In the genomic region with DNA sequence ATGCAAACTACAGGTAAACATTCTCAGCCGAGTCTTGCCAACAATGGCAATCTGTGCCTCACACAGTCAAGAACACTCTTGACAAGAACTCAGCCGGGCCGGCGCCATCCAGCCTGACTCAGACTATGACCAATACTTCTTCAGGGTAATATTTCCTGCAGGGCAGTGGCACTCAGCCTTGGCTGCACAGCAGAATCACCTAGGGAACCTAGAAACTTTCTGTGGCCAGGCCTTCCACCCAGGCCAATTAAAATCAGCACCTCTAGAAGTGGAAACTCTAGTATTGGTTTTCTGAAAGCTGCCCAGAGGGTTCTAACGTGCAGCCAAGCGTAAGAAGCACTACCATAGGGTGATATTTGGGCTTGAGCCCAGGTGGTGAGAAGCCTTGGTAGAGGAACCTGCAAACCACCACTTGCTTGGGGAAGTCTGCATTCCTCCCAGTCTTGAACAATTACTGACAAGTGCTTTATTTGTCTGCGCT, we compare ENCODE assay signal across 9 cellular contexts.
DNase-seq lines count a peak whose midpoint lies in the region; ATAC-seq and TF ChIP-seq lines count a peak whose summit lies in the region.
"Had no signal": no experiment of that assay in that cellular context is flagged by ENCODE, and none has a peak within 500 bp of the region (broad histone marks: within the 10 kb centered on the region; RNA-seq: fewer than 3 reads in every experiment).

No MANE protein-coding gene starts in this region.

- H3K4me3 Mint-ChIP-seq in endodermal cell = no peak overlapping the region
- no peak overlapping the region for H3K4me3 Mint-ChIP-seq in Caco-2 (ENCODE audit: unreplicated experiment)

- POLR2A ChIA-PET in Caco-2 (lab: Charles Lee) = no interaction called here

- H3K9me3 ChIP-seq in endodermal cell (ENCODE audit: control insufficient read depth, low read length) (no peaks in the 10 kb centered on the region), Caco-2 (no peaks in the 10 kb centered on the region)

- H3K9me3 Mint-ChIP-seq in endodermal cell (peaks cover 16% of the 10 kb centered on the region), Caco-2 (ENCODE audit: unreplicated experiment) (no peaks in the 10 kb centered on the region)

- peak; percentile 73 for ATAC-seq in GM21447 (IDR thresholded peaks at IDR 0.05; ENCODE audit: unreplicated experiment)

- H3K4me3 ChIP-seq in endodermal cell (ENCODE audit: low read length) (no peak overlapping the region), Caco-2 (ENCODE audit: low read depth, low read length) (no peak overlapping the region)

- H3K9ac ChIP-seq in endodermal cell (ENCODE audit: extremely low read depth, low read length, poor library complexity, severe bottlenecking) = no peak overlapping the region

- intact Hi-C loops in Caco-2 (cut with micrococcal nuclease; ENCODE audit: unreplicated experiment) = no loop called here

- H3K27ac Mint-ChIP-seq in endodermal cell (no peak overlapping the region), Caco-2 (ENCODE audit: unreplicated experiment) (no peak overlapping the region)

- CTCF ChIA-PET in Caco-2 (lab: Charles Lee) = interaction anchor here (0.7 kb wide), 1 partner anchor 33 kb away, joined by 3 read pairs; no protein-coding TSS in a partner anchor

- no peaks in the 10 kb centered on the region for H3K36me3 ChIP-seq in endodermal cell (ENCODE audit: control insufficient read depth, insufficient read depth, low read length)
- no peaks in the 10 kb centered on the region for H3K36me3 ChIP-seq in Caco-2 (ENCODE audit: control insufficient read depth, insufficient read depth, low read length)

- DNase-seq in AG08395 (ENCODE audit: low spot score) = peak; percentile 77
- DNase-seq in NCI-H2029 (lab: John Stamatoyannopoulos, UW) = peak; percentile 94
- peak; percentile 22 for DNase-seq in fibroblast of gingiva (ENCODE audit: low read depth)
- DNase-seq in endodermal cell = no peak
- no peak for DNase-seq in Caco-2
- no peak for DNase-seq in NCI-H1092 (lab: John Stamatoyannopoulos, UW)
- DNase-seq in activated CD8-positive, alpha-beta memory T cell treated with anti-CD3 and anti-CD28 coated beads, Interleukin-2, amount 50 U/mL, for 48 hours = no peak
- DNase-seq: DND-41 had no signal

- H3K27ac ChIP-seq in endodermal cell (ENCODE audit: low read depth, low read length) = no peak overlapping the region

- H3K27me3 ChIP-seq in endodermal cell (ENCODE audit: control insufficient read depth, insufficient read depth, low read length, poor library complexity, severe bottlenecking) (no peaks in the 10 kb centered on the region), Caco-2 (replicated peaks; ENCODE audit: control insufficient read depth, insufficient read depth, low read length) (no peaks in the 10 kb centered on the region)

- peaks cover 22% of the 10 kb centered on the region for H3K4me1 Mint-ChIP-seq in endodermal cell
- H3K4me1 Mint-ChIP-seq in Caco-2 (ENCODE audit: low read depth, unreplicated experiment) = peaks cover 17% of the 10 kb centered on the region

- 93 to 94% methylated on average over 4 to 7 of the region's 7 CpGs for WGBS in endodermal cell (ENCODE audit: insufficient coverage in 1 of 2, insufficient read length in 1 of 2), 2 experiments

- H3K4me1 ChIP-seq in endodermal cell (ENCODE audit: control insufficient read depth, insufficient read depth, low read length) (peaks cover 4% of the 10 kb centered on the region), Caco-2 (peaks cover 18% of the 10 kb centered on the region)

- H3K36me3 Mint-ChIP-seq in endodermal cell (ENCODE audit: low read depth) (no peaks in the 10 kb centered on the region), Caco-2 (ENCODE audit: insufficient read depth, unreplicated experiment) (no peaks in the 10 kb centered on the region)

- no peak for TF ChIP-seq CTCF in endodermal cell (conservative IDR thresholded peaks at IDR 0.05)
- no peak for TF ChIP-seq CTCF in Caco-2 (IDR thresholded peaks at IDR 0.05; ENCODE audit: insufficient read depth in 1 of 2, low read depth in 1 of 2, low read length in 1 of 2, severe bottlenecking in 1 of 2, unreplicated experiment in 1 of 2)

- H3K27me3 Mint-ChIP-seq in endodermal cell (ENCODE audit: insufficient read depth) (peaks cover 2% of the 10 kb centered on the region), Caco-2 (ENCODE audit: insufficient read depth, unreplicated experiment) (no peaks in the 10 kb centered on the region)

- no TSS peak for BruUV-seq in Caco-2 (replicated peaks; lab: Mats Ljungman, UMichigan)

Comparison
In these comparisons a context has a peak if more than half of its experiments do, and no peak if none do; other contexts are left out.
1. DNase-seq: peak in AG08395 (single experiment), NCI-H2029 (single experiment) and fibroblast of gingiva (single experiment); none in endodermal cell (single experiment), Caco-2 (0 of 2), NCI-H1092 (single experiment) and activated CD8-positive, alpha-beta memory T cell treated with anti-CD3 and anti-CD28 coated beads, Interleukin-2, amount 50 U/mL, for 48 hours (single experiment).